8 cellular contexts compared by ENCODE assay signal in genomic region chr19:13953021-13953531, GRCh38. TPM values are rescaled to one million over a fixed set of nuclear protein-coding genes. Genes with fewer than 3 reads are reported as not detected.
DNase-seq lines count a peak whose midpoint lies in the region; ATAC-seq and TF ChIP-seq lines count a peak whose summit lies in the region.

No MANE protein-coding gene starts in this region.

- H3K4me3 ChIP-seq in BE2C (ENCODE audit: low read depth, low read length) (peak overlapping the region; percentile 73), HUES64 (ENCODE audit: low read length) (peak overlapping the region; percentile 68), adipocyte (ENCODE audit: low read length) (peak overlapping the region; percentile 85), right atrium auricular region (peak overlapping the region; percentile 87 to 90)

- intact Hi-C loops in sciatic nerve (cut with DNase I) = no loop called here

- peak; percentile 48 for ATAC-seq in sciatic nerve
- ATAC-seq in GM19455 (IDR thresholded peaks at IDR 0.05; ENCODE audit: unreplicated experiment) = no peak

- H3K27ac ChIP-seq in HUES64 (ENCODE audit: low read depth, low read length) = peak overlapping the region; percentile 74
- H3K27ac ChIP-seq in right atrium auricular region = peak overlapping the region; percentile 79 to 83

- DNase-seq in BE2C (no peak), adipocyte (ENCODE audit: low read depth) (peak; percentile 70), right atrium auricular region (ENCODE audit: low spot score) (no peak), sciatic nerve (ENCODE audit: low spot score) (no peak), NCI-H69 (lab: John Stamatoyannopoulos, UW) (no peak), H4 (ENCODE audit: low spot score) (no peak)

- H3K9me3 ChIP-seq in BE2C (no peaks in the 10 kb centered on the region), HUES64 (ENCODE audit: insufficient read depth, low read depth, low read length) (no peaks in the 10 kb centered on the region), adipocyte (ENCODE audit: control insufficient read depth, low read length) (no peaks in the 10 kb centered on the region), right atrium auricular region (no peaks in the 10 kb centered on the region)

- H3K9ac ChIP-seq in HUES64 (ENCODE audit: low read depth, low read length) (peak overlapping the region; percentile 56), adipocyte (ENCODE audit: low read length) (peak overlapping the region; percentile 80)

- H3K4me1 ChIP-seq in BE2C (peaks cover 3% of the 10 kb centered on the region; the same call in 1 of the 2 replicates), HUES64 (ENCODE audit: insufficient read depth, low read length) (peaks cover 4% of the 10 kb centered on the region; the same call in 1 of the 2 replicates), adipocyte (ENCODE audit: control insufficient read depth, insufficient read depth, low read length) (peaks cover 8% of the 10 kb centered on the region), right atrium auricular region (peaks cover 0 to 37% of the 10 kb centered on the region in 2 donors)

- H3K36me3 ChIP-seq in BE2C (peaks cover 40% of the 10 kb centered on the region), HUES64 (ENCODE audit: insufficient read depth, low read length) (peaks cover 42% of the 10 kb centered on the region), adipocyte (ENCODE audit: control insufficient read depth, insufficient read depth, low read length, severe bottlenecking) (peaks cover 24% of the 10 kb centered on the region), right atrium auricular region (peaks cover 22% of the 10 kb centered on the region)

- H3K27me3 ChIP-seq in BE2C (no peaks in the 10 kb centered on the region), HUES64 (ENCODE audit: insufficient read depth, low read length) (no peaks in the 10 kb centered on the region), adipocyte (replicated peaks; ENCODE audit: control insufficient read depth, insufficient read depth, low read length) (no peaks in the 10 kb centered on the region), right atrium auricular region (no peaks in the 10 kb centered on the region)

- TF ChIP-seq CTCF in BE2C (IDR thresholded peaks at IDR 0.05; ENCODE audit: low read depth, low read length) = no peak
- TF ChIP-seq CTCF in right atrium auricular region (IDR thresholded peaks at IDR 0.05) = no peak

- 20% methylated on average over 10 of the region's 10 CpGs for whole genome bisulfite sequencing in HUES64

RNA-seq across cellular contexts. Expression of gene DCAF15, which starts 0.8 kb away (rescaled TPM):
- 160 TPM for polyA plus RNA-seq in BE2C (2012; ENCODE audit: insufficient read depth, insufficient read length, low read depth)
- polyA plus RNA-seq in HUES64 (2013, experiment 1 of 2) = 46.5 TPM
- polyA plus RNA-seq in HUES64 (2013, experiment 2 of 2) = 48.3 TPM
- total RNA-seq in right atrium auricular region (10 to 100 TPM; 10.6 to 12.2 TPM), sciatic nerve (24.7 TPM)
- 13.8 and 14.2 TPM in 2 replicates for total RNA-seq in H4 (2014; rRNA removed; shearing (Covaris generic))

RNA-seq across cellular contexts. Expression of gene PODNL1, which starts 14.9 kb away (rescaled TPM):
- polyA plus RNA-seq in BE2C (2012; ENCODE audit: insufficient read depth, insufficient read length, low read depth) = 1.9 TPM
- polyA plus RNA-seq in HUES64 (2013, experiment 1 of 2) = 0.80 TPM
- 1.6 TPM for polyA plus RNA-seq in HUES64 (2013, experiment 2 of 2)
- total RNA-seq in right atrium auricular region (1 to 10 TPM in 1 of 2 donors, under 1 TPM in 1; 0.47 to 1.1 TPM), sciatic nerve (17.8 TPM)
- 2.9 and 4.9 TPM in 2 replicates for total RNA-seq in H4 (2014; rRNA removed; shearing (Covaris generic))

RNA-seq across cellular contexts. Expression of gene CC2D1A, which starts 47.1 kb away (rescaled TPM):
- polyA plus RNA-seq in BE2C (2012; ENCODE audit: insufficient read depth, insufficient read length, low read depth) = 20.2 TPM
- 16.8 TPM for polyA plus RNA-seq in HUES64 (2013, experiment 1 of 2)
- 16.7 TPM for polyA plus RNA-seq in HUES64 (2013, experiment 2 of 2)
- total RNA-seq in right atrium auricular region (10 to 100 TPM; 16.1 to 22.6 TPM), sciatic nerve (45.3 TPM)
- total RNA-seq in H4 (2014; rRNA removed; shearing (Covaris generic)) = 13.5 and 14.9 TPM in 2 replicates

RNA-seq across cellular contexts. Expression of gene BRME1, which starts 47.2 kb away (rescaled TPM):
- polyA plus RNA-seq in BE2C (2012; ENCODE audit: insufficient read depth, insufficient read length, low read depth) = 3.8 TPM
- 2.2 TPM for polyA plus RNA-seq in HUES64 (2013, experiment 1 of 2)
- 2.5 TPM for polyA plus RNA-seq in HUES64 (2013, experiment 2 of 2)
- total RNA-seq in right atrium auricular region (under 1 TPM; 0.28 to 0.70 TPM), sciatic nerve (3.4 TPM)
- total RNA-seq in H4 (2014; rRNA removed; shearing (Covaris generic)) = 2.3 and 5.3 TPM in 2 replicates

RNA-seq across cellular contexts. Expression of gene RFX1, which starts 53.0 kb away (rescaled TPM):
- 19.7 TPM for polyA plus RNA-seq in BE2C (2012; ENCODE audit: insufficient read depth, insufficient read length, low read depth)
- polyA plus RNA-seq in HUES64 (2013, experiment 1 of 2) = 9.2 TPM
- polyA plus RNA-seq in HUES64 (2013, experiment 2 of 2) = 10.0 TPM
- total RNA-seq in right atrium auricular region (1 to 10 TPM; 3.2 to 5.2 TPM), sciatic nerve (16.1 TPM)
- total RNA-seq in H4 (2014; rRNA removed; shearing (Covaris generic)) = 1.1 and 2.0 TPM in 2 replicates
